In the genomic region with DNA sequence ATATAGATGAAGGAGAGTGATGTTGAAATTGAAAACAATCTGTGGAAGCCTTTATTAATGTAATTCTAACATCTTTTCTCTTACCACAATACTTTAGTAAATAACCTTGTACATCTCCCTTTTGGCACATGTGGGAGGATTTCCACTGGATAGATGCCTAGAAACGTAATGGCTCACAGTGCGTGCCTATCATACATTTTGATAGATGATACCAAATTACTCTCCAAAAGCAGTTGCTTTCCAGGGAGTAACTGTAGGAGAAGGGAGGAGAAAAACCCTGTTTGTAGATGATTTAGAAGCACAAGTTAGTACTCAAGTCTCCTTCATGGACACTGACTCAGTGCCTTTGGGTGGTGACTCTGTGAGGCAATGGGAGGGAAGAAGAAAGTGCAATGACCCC, we compare ENCODE assay signal across 15 cellular contexts.
A peak's percentile ranks its signal among the peaks of the same experiment; 100 is the strongest.
DNase-seq lines count a peak whose midpoint lies in the region; TF ChIP-seq lines count a peak whose summit lies in the region.
"Had no signal": no experiment of that assay in that cellular context is flagged by ENCODE, and none has a peak within 500 bp of the region (broad histone marks: within the 10 kb centered on the region; RNA-seq: fewer than 3 reads in every experiment).

No MANE protein-coding gene starts in this region.

- no peak overlapping the region for H2BK5ac ChIP-seq in H9 (ENCODE audit: insufficient read length, low read length)

- H4K91ac ChIP-seq in H9 (ENCODE audit: insufficient read length, low read depth, low read length): no peak overlapping the region

- no CpG with 5 or more reads among the region's 2 CpGs for WGBS in H9 (ENCODE audit: extremely low coverage, insufficient read length, low lambda C conversion rate)

- H3K4me1 ChIP-seq in H9 (ENCODE audit: insufficient read depth, low read length): no peaks in the 10 kb centered on the region

- H3K9ac ChIP-seq in H9 (ENCODE audit: extremely low read depth, insufficient read length, low read length): no peak overlapping the region

- H2BK20ac ChIP-seq in H9 (ENCODE audit: low read depth, low read length, poor library complexity, severe bottlenecking): no peak overlapping the region

- H3K4ac ChIP-seq in H9 (ENCODE audit: low read depth, low read length): no peak overlapping the region

- H3K9me3 Mint-ChIP-seq in nephron (peaks cover 4% of the 10 kb centered on the region), H9 (no peaks in the 10 kb centered on the region; a peak in 2 of 5 replicates)
- H3K9me3 Mint-ChIP-seq: GM23338 had no signal

- no peak overlapping the region for H3K56ac ChIP-seq in H9 (ENCODE audit: insufficient read length, low read depth, low read length)

- no peak overlapping the region for H2AFZ ChIP-seq in H9 (ENCODE audit: low read length)
- H2AFZ ChIP-seq: GM23338 had no signal

- no peak overlapping the region for H4K5ac ChIP-seq in H9 (ENCODE audit: insufficient read length, low read depth, low read length)

- H2BK15ac ChIP-seq in H9 (ENCODE audit: low read depth, low read length): no peak overlapping the region

- no peaks in the 10 kb centered on the region for H3K27me3 Mint-ChIP-seq in nephron (ENCODE audit: low read depth)
- no peaks in the 10 kb centered on the region for H3K27me3 Mint-ChIP-seq in H9 (ENCODE audit: low read depth)
- H3K27me3 Mint-ChIP-seq: CD4-positive, alpha-beta memory T cell had no signal

- no peak overlapping the region for H3K18ac ChIP-seq in H9 (ENCODE audit: insufficient read length, low read depth, low read length)

- no peaks in the 10 kb centered on the region for H3K27me3 ChIP-seq in H9 (ENCODE audit: insufficient read depth, low read length)

- H4K20me1 ChIP-seq in H9 (ENCODE audit: control insufficient read depth, insufficient read depth, insufficient read length): no peaks in the 10 kb centered on the region

- H2BK120ac ChIP-seq in H9 (ENCODE audit: low read depth, low read length, poor library complexity, severe bottlenecking): no peak overlapping the region

- H3K27ac Mint-ChIP-seq in nephron: peak overlapping the region in 2 of 3 experiments; percentile 77 to 80
- no peak overlapping the region for H3K27ac Mint-ChIP-seq in H9
- H3K27ac Mint-ChIP-seq: CD4-positive, alpha-beta memory T cell; GM23338; HFFc6 had no signal

- no peak overlapping the region for H2BK12ac ChIP-seq in H9 (ENCODE audit: insufficient read length, low read depth, low read length)

- no peak overlapping the region for H3K23ac ChIP-seq in H9 (ENCODE audit: insufficient read length, low read depth, low read length)

- H2AK5ac ChIP-seq in H9 (ENCODE audit: insufficient read length, low read length): no peak overlapping the region

- no peaks in the 10 kb centered on the region for H3K9me3 ChIP-seq in H9 (ENCODE audit: control insufficient read depth, low read depth, low read length)
- H3K9me3 ChIP-seq: HAP-1 had no signal

- TF ChIP-seq CTCF in nephron (IDR thresholded peaks at IDR 0.05; ENCODE audit: unreplicated experiment in 3 of 3): no peak
- TF ChIP-seq CTCF in H9 (conservative IDR thresholded peaks at IDR 0.05): no peak

- no peak overlapping the region for H4K8ac ChIP-seq in H9 (replicated peaks; ENCODE audit: insufficient read length, low read depth, low read length)

- H3K36me3 Mint-ChIP-seq in nephron (ENCODE audit: low read depth) (no peaks in the 10 kb centered on the region), H9 (ENCODE audit: insufficient read depth in 1 of 3, low read depth in 3 of 3) (no peaks in the 10 kb centered on the region; a peak in 3 of 7 replicates)
- H3K36me3 Mint-ChIP-seq: CD4-positive, alpha-beta memory T cell had no signal

- DNase-seq in NCI-H226 (peak; percentile 35), NCI-H446 treated with DMSO at 0.1 percent for 48 hours (lab: John Stamatoyannopoulos, UW) (peak; percentile 69), H9 (no peak), iPS-NIHi11 (ENCODE audit: low spot score) (no peak)
- DNase-seq in stimulated activated CD4-positive, alpha-beta T cell treated with anti-CD3 and anti-CD28 coated beads, Interleukin-2, amount 100 ng/mL, for 24 hours: no peak
- DNase-seq: C1 segment of cervical spinal cord; Calu3; CD4-positive, alpha-beta memory T cell; COR-L47; DMS53; GF-D8; HFFc6 had no signal

- H3K14ac ChIP-seq in H9 (ENCODE audit: insufficient read depth, low read length): no peak overlapping the region

- H3K79me2 ChIP-seq in H9 (ENCODE audit: insufficient read depth, low read length): no peaks in the 10 kb centered on the region

- H3K23me2 ChIP-seq in H9 (ENCODE audit: insufficient read length, low read depth, low read length, poor library complexity, severe bottlenecking): no peaks in the 10 kb centered on the region

- no peak overlapping the region for H3T11ph ChIP-seq in H9 (ENCODE audit: low read length)

- H3K4me1 Mint-ChIP-seq in nephron (peaks cover 25% of the 10 kb centered on the region), H9 (peaks cover 4 to 6% of the 10 kb centered on the region in 2 experiments; a peak in 2 of 4 replicates)
- H3K4me1 Mint-ChIP-seq: CD4-positive, alpha-beta memory T cell; GM23338 had no signal

- H3K4me3 Mint-ChIP-seq in nephron: no peak overlapping the region
- no peak overlapping the region for H3K4me3 Mint-ChIP-seq in H9
- H3K4me3 Mint-ChIP-seq: CD4-positive, alpha-beta memory T cell; GM23338; HFFc6 had no signal

- no peak overlapping the region for H3K27ac ChIP-seq in H9 (ENCODE audit: insufficient read length, low read depth, low read length)

- no peaks in the 10 kb centered on the region for H3K79me1 ChIP-seq in H9 (ENCODE audit: insufficient read depth, low read depth, low read length, poor library complexity, severe bottlenecking)

- no peak overlapping the region for H3K4me2 ChIP-seq in H9 (ENCODE audit: insufficient read depth, insufficient read length, low read length)
- H3K4me2 ChIP-seq: GM23338 had no signal

Comparison
In these comparisons a context has a peak if more than half of its experiments do, and no peak if none do; other contexts are left out.
1. DNase-seq: peak in NCI-H226 (single experiment) and NCI-H446 treated with DMSO at 0.1 percent for 48 hours (single experiment); none in H9 (single experiment), stimulated activated CD4-positive, alpha-beta T cell treated with anti-CD3 and anti-CD28 coated beads, Interleukin-2, amount 100 ng/mL, for 24 hours (0 of 2) and iPS-NIHi11 (single experiment).
2. H3K27ac Mint-ChIP-seq: peak in nephron (2 of 3); none in H9 (0 of 3).